14 cellular contexts compared by ENCODE assay signal in genomic region chr3:177208223-177208622, GRCh38. TPM values are rescaled to one million over a fixed set of nuclear protein-coding genes. Genes with fewer than 3 reads are reported as not detected.
A peak's percentile ranks its signal among the peaks of the same experiment; 100 is the strongest.
DNase-seq lines count a peak whose midpoint lies in the region; TF ChIP-seq lines count a peak whose summit lies in the region.
"Had no signal": no experiment of that assay in that cellular context is flagged by ENCODE, and none has a peak within 500 bp of the region (broad histone marks: within the 10 kb centered on the region; RNA-seq: fewer than 3 reads in every experiment).

No MANE protein-coding gene starts in this region.

- no peaks in the 10 kb centered on the region for H3K27me3 Mint-ChIP-seq in MCF 10A (ENCODE audit: insufficient read depth, unreplicated experiment)
- no peaks in the 10 kb centered on the region for H3K27me3 Mint-ChIP-seq in endodermal cell (ENCODE audit: insufficient read depth)
- H3K27me3 Mint-ChIP-seq: CD4-positive, CD25-positive, alpha-beta regulatory T cell; CD8-positive, alpha-beta memory T cell had no signal

- no peaks in the 10 kb centered on the region for H3K79me2 ChIP-seq in mammary epithelial cell (ENCODE audit: insufficient read depth, low read length)
- no peaks in the 10 kb centered on the region for H3K79me2 ChIP-seq in osteoblast (ENCODE audit: insufficient read depth, low read length)

- H3K4me3 Mint-ChIP-seq in MCF 10A (ENCODE audit: unreplicated experiment) (no peak overlapping the region), endodermal cell (no peak overlapping the region)
- H3K4me3 Mint-ChIP-seq: CD4-positive, CD25-positive, alpha-beta regulatory T cell; CD8-positive, alpha-beta memory T cell; H9 had no signal

- intact Hi-C loops in MCF 10A (cut with micrococcal nuclease) (no loop called here), mammary epithelial cell (cut with micrococcal nuclease) (no loop called here), colonic mucosa (cut with DNase I) (no loop called here), tibial artery (cut with DNase I; ENCODE audit: low total_unique reads) (no loop called here)

- H3K27ac ChIP-seq in mammary epithelial cell (ENCODE audit: insufficient read depth, low read depth, low read length) (no peak overlapping the region), colonic mucosa (peak overlapping the region; percentile 19), osteoblast (ENCODE audit: low read depth, low read length) (no peak overlapping the region), endodermal cell (ENCODE audit: low read depth, low read length) (no peak overlapping the region), tibial artery (no peak overlapping the region)

- H3K9me3 Mint-ChIP-seq in MCF 10A (ENCODE audit: unreplicated experiment) (no peaks in the 10 kb centered on the region), endodermal cell (peaks cover 21% of the 10 kb centered on the region)
- H3K9me3 Mint-ChIP-seq: CD8-positive, alpha-beta memory T cell had no signal

- 98% methylated on average over 6 of the region's 6 CpGs for WGBS in mammary epithelial cell (ENCODE audit: low coverage, missing lambda C conversion rate)
- WGBS in endodermal cell (ENCODE audit: insufficient coverage in 1 of 2, insufficient read length in 1 of 2), 2 experiments, result 97 to 100% methylated on average over 4 to 6 of the region's 6 CpGs

- H4K20me1 ChIP-seq in mammary epithelial cell (ENCODE audit: insufficient read depth, low read length) (no peaks in the 10 kb centered on the region), osteoblast (ENCODE audit: insufficient read depth, low read length) (no peaks in the 10 kb centered on the region)

- DNase-seq in MCF 10A (ENCODE audit: unreplicated experiment), result peak; percentile 39
- no peak for DNase-seq in mammary epithelial cell
- no peak for DNase-seq in colonic mucosa
- DNase-seq in osteoblast (ENCODE audit: insufficient read length, low spot score, missing footprints), result peak; percentile 10
- DNase-seq in iPS-NIHi7 (ENCODE audit: extremely low spot score), result no peak
- DNase-seq in endodermal cell, result no peak
- DNase-seq in tibial artery, result no peak
- DNase-seq: 8988T; BE2C; C1 segment of cervical spinal cord; Caco-2; CD4-positive, CD25-positive, alpha-beta regulatory T cell; CD8-positive, alpha-beta memory T cell; H9 had no signal

- CTCF ChIA-PET in MCF 10A (lab: Yijun Ruan, JAX) (no interaction called here), mammary epithelial cell (lab: Charles Lee; ENCODE audit: low non-redundant PET) (no interaction called here)

- H3K27me3 ChIP-seq in mammary epithelial cell (ENCODE audit: insufficient read depth, low read length) (no peaks in the 10 kb centered on the region), colonic mucosa (no peaks in the 10 kb centered on the region), osteoblast (ENCODE audit: insufficient read depth, low read length) (no peaks in the 10 kb centered on the region), endodermal cell (ENCODE audit: control insufficient read depth, insufficient read depth, low read length, poor library complexity, severe bottlenecking) (no peaks in the 10 kb centered on the region), tibial artery (no peaks in the 10 kb centered on the region)
- H3K27me3 ChIP-seq: BE2C had no signal

- H3K36me3 Mint-ChIP-seq in MCF 10A (ENCODE audit: insufficient read depth, unreplicated experiment) (peaks cover 6% of the 10 kb centered on the region), endodermal cell (ENCODE audit: low read depth) (no peaks in the 10 kb centered on the region)
- H3K36me3 Mint-ChIP-seq: CD4-positive, CD25-positive, alpha-beta regulatory T cell; CD8-positive, alpha-beta memory T cell had no signal

- H3K9me3 ChIP-seq in mammary epithelial cell (replicated peaks; ENCODE audit: insufficient read depth, low read length) (no peaks in the 10 kb centered on the region), colonic mucosa (no peaks in the 10 kb centered on the region), osteoblast (ENCODE audit: low read depth, low read length) (no peaks in the 10 kb centered on the region), endodermal cell (ENCODE audit: control insufficient read depth, low read length) (peaks cover 13% of the 10 kb centered on the region), tibial artery (no peaks in the 10 kb centered on the region)

- BruUV-seq in MCF 10A (replicated peaks; lab: Mats Ljungman, UMichigan) (no TSS peak), mammary epithelial cell (replicated peaks; lab: Mats Ljungman, UMichigan) (no TSS peak)

- no peak overlapping the region for H3K4me2 ChIP-seq in mammary epithelial cell (ENCODE audit: insufficient read depth, low read depth, low read length)
- H3K4me2 ChIP-seq in osteoblast (ENCODE audit: insufficient read depth, low read length), result no peak overlapping the region

- POLR2A ChIA-PET in MCF 10A (lab: Yijun Ruan, JAX), result no interaction called here

- no peak for TF ChIP-seq CTCF in MCF 10A (IDR thresholded peaks at IDR 0.05; ENCODE audit: unreplicated experiment)
- TF ChIP-seq CTCF in mammary epithelial cell (conservative IDR thresholded peaks at IDR 0.05 in 1 of 2, IDR thresholded peaks at IDR 0.05 in 1 of 2; ENCODE audit: extremely low read depth in 1 of 2, insufficient read depth in 1 of 2, low read depth in 1 of 2, low read length in 2 of 2), result no peak
- TF ChIP-seq CTCF in colonic mucosa (IDR thresholded peaks at IDR 0.05), result no peak
- no peak for TF ChIP-seq CTCF in osteoblast (IDR thresholded peaks at IDR 0.05; ENCODE audit: extremely low read depth, low read depth, low read length)
- no peak for TF ChIP-seq CTCF in endodermal cell (conservative IDR thresholded peaks at IDR 0.05)
- TF ChIP-seq CTCF in tibial artery (IDR thresholded peaks at IDR 0.05), result no peak

- H2AFZ ChIP-seq in mammary epithelial cell (ENCODE audit: low read depth, low read length) (no peak overlapping the region), osteoblast (ENCODE audit: low read length) (no peak overlapping the region)

- H3K36me3 ChIP-seq in mammary epithelial cell (ENCODE audit: insufficient read depth, low read length) (no peaks in the 10 kb centered on the region), colonic mucosa (no peaks in the 10 kb centered on the region), osteoblast (ENCODE audit: insufficient read depth, low read length) (no peaks in the 10 kb centered on the region), endodermal cell (ENCODE audit: control insufficient read depth, insufficient read depth, low read length) (no peaks in the 10 kb centered on the region), tibial artery (no peaks in the 10 kb centered on the region)
- H3K36me3 ChIP-seq: BE2C had no signal

- dilution Hi-C loops in mammary epithelial cell (cut with HindIII; ENCODE audit: low sequenced_read_pairs), result no loop called here

- in situ Hi-C loops in mammary epithelial cell (cut with MboI; ENCODE audit: low sequenced_read_pairs in 2 of 2), result no loop called here

- H3K9ac ChIP-seq in mammary epithelial cell (ENCODE audit: insufficient read depth, low read length) (no peak overlapping the region), colonic mucosa (ENCODE audit: low read depth in 2 of 2, low read length in 2 of 2) (no peak overlapping the region), endodermal cell (ENCODE audit: extremely low read depth, low read length, poor library complexity, severe bottlenecking) (no peak overlapping the region)

- H3K4me3 ChIP-seq in mammary epithelial cell (replicated peaks in 1 of 3; ENCODE audit: insufficient read depth in 1 of 3, low read depth in 2 of 3, low read length in 3 of 3) (no peak overlapping the region), colonic mucosa (no peak overlapping the region), osteoblast (ENCODE audit: insufficient read depth, low read length) (no peak overlapping the region), endodermal cell (ENCODE audit: low read length) (no peak overlapping the region), tibial artery (no peak overlapping the region)

- H3K4me1 ChIP-seq in mammary epithelial cell (ENCODE audit: insufficient read depth, low read length) (no peaks in the 10 kb centered on the region), colonic mucosa (peaks cover 8% of the 10 kb centered on the region), osteoblast (ENCODE audit: insufficient read depth, low read length) (no peaks in the 10 kb centered on the region), endodermal cell (ENCODE audit: control insufficient read depth, insufficient read depth, low read length) (peaks cover 6% of the 10 kb centered on the region), tibial artery (no peaks in the 10 kb centered on the region)
- H3K4me1 ChIP-seq: BE2C had no signal

- H3K4me1 Mint-ChIP-seq in MCF 10A (ENCODE audit: insufficient read depth, unreplicated experiment), result peaks cover 15% of the 10 kb centered on the region
- H3K4me1 Mint-ChIP-seq in endodermal cell, result peaks cover 10% of the 10 kb centered on the region

- no peak overlapping the region for H3K27ac Mint-ChIP-seq in MCF 10A (ENCODE audit: low read depth, unreplicated experiment)
- H3K27ac Mint-ChIP-seq in endodermal cell, result no peak overlapping the region
- H3K27ac Mint-ChIP-seq: CD4-positive, CD25-positive, alpha-beta regulatory T cell; H9 had no signal

RNA-seq across cellular contexts. Expression of gene TBL1XR1, which starts 10.9 kb away (rescaled TPM):
- total RNA-seq in MCF 10A (2022) (171 and 178 TPM in 2 replicates), mammary epithelial cell (100 to 1,000 TPM; 157 to 187 TPM), colonic mucosa (100 to 1,000 TPM; 202 to 226 TPM), osteoblast (278 and 297 TPM in 2 replicates), endodermal cell (100 to 1,000 TPM; 235 to 273 TPM)
- polyA plus RNA-seq in mammary epithelial cell, result 54.2 TPM
- polyA minus RNA-seq in mammary epithelial cell, result 371 TPM
- polyA plus RNA-seq in endodermal cell (2013, experiment 1 of 2), result 77.3 TPM
- polyA plus RNA-seq in endodermal cell (2013, experiment 2 of 2), result 83.4 TPM

Comparison
In these comparisons a context has a peak if more than half of its experiments do, and no peak if none do; other contexts are left out.
1. DNase-seq: peak in MCF 10A (single experiment) and osteoblast (single experiment); none in mammary epithelial cell (single experiment), colonic mucosa (single experiment), iPS-NIHi7 (single experiment), endodermal cell (single experiment) and tibial artery (0 of 2).